ENCODE assay signal across 35 cellular contexts in the genomic region with DNA sequence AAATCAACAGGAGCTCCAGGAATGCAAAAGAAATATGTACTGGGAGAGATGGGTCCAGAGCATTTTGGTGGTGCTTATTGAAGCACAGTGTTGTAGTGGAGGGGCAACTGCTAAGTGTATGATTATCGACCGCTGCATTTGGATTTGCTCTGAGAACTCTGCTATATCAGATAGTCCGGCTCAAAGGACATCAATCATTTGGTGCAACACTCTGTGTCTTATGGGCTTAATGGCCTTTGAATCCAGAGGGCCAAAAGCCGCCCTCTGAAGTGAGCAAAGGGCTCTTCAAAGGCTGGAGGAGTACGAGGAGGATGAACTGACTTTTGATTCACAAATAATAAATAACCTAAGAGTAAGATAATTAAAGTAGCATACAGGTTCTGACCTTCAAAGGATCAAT.
"Had no signal": no experiment of that assay in that cellular context is flagged by ENCODE, and none has a peak within 500 bp of the region (broad histone marks: within the 10 kb centered on the region; RNA-seq: fewer than 3 reads in every experiment).

No MANE protein-coding gene starts in this region.

- H3K27ac ChIP-seq: adrenal gland, body of pancreas, brain microvascular endothelial cell, breast epithelium, VCaP had no signal

- H3K36me3 ChIP-seq: adrenal gland, brain microvascular endothelial cell, breast epithelium had no signal

- H3K27me3 ChIP-seq: adrenal gland, body of pancreas, brain microvascular endothelial cell had no signal

- H3K4me1 ChIP-seq: adrenal gland, body of pancreas, breast epithelium had no signal

- H3K4me3 ChIP-seq: adrenal gland, body of pancreas, breast epithelium had no signal

- FAIRE-seq: astrocyte, TTC549 had no signal

- ATAC-seq: activated CD4-positive, alpha-beta T cell treated with anti-CD3 and anti-CD28 coated beads for 36 hours; activated CD4-positive, CD25-positive, alpha-beta regulatory T cell treated with anti-CD3 and anti-CD28 coated beads, Interleukin-2, amount 50 U/mL, for 24 hours; activated CD8-positive, alpha-beta memory T cell treated with anti-CD3 and anti-CD28 coated beads, Interleukin-2, amount 10 ng/mL, durations not matched to agents 7 days and 5 days; activated CD8-positive, alpha-beta T cell treated with anti-CD3 and anti-CD28 coated beads, Interleukin-2, amount 10 ng/mL, durations not matched to agents 7 days and 5 days; activated naive CD4-positive, alpha-beta T cell treated with anti-CD3 and anti-CD28 coated beads, Interleukin-2, amount 50 U/mL, for 72 hours; activated T-cell treated with anti-CD3 and anti-CD28 coated beads, Interleukin-2, amount 50 U/mL, for 72 hours; activated T-helper 17 cell treated with anti-CD3 and anti-CD28 coated beads, Interleukin-2, amount 50 U/mL, for 72 hours; body of pancreas; WTC11 had no signal

- H3K9me3 ChIP-seq: adrenal gland, body of pancreas, breast epithelium had no signal

- DNase-seq: activated CD4-positive, alpha-beta memory T cell treated with anti-CD3 and anti-CD28 coated beads, Interleukin-2, amount 10 ng/mL, durations not matched to agents 7 days and 5 days; activated CD4-positive, alpha-beta T cell treated with anti-CD3 and anti-CD28 coated beads for 1 hour; activated CD4-positive, alpha-beta T cell treated with anti-CD3 and anti-CD28 coated beads for 36 hours; activated CD4-positive, alpha-beta T cell treated with anti-CD3 and anti-CD28 coated beads for 48 hours; activated CD4-positive, alpha-beta T cell treated with anti-CD3 and anti-CD28 coated beads, Interleukin-2, amount 50 U/mL, for 48 hours; activated CD4-positive, CD25-positive, alpha-beta regulatory T cell; activated CD8-positive, alpha-beta memory T cell treated with anti-CD3 and anti-CD28 coated beads for 24 hours; activated CD8-positive, alpha-beta memory T cell treated with anti-CD3 and anti-CD28 coated beads, Interleukin-2, amount 10 ng/mL, durations not matched to agents 7 days and 5 days; activated CD8-positive, alpha-beta memory T cell treated with anti-CD3 and anti-CD28 coated beads, Interleukin-2, amount 50 U/mL, for 48 hours; activated CD8-positive, alpha-beta T cell treated with anti-CD3 and anti-CD28 coated beads, Interleukin-2, amount 10 ng/mL, durations not matched to agents 7 days and 5 days; activated effector memory CD4-positive, alpha-beta T cell treated with anti-CD3 and anti-CD28 coated beads, Interleukin-2, amount 50 U/mL, for 16 hours; activated gamma-delta T cell treated with Interleukin-2 at 50 U/mL for 16 hours; activated naive CD4-positive, alpha-beta T cell; activated naive CD4-positive, alpha-beta T cell treated with anti-CD3 and anti-CD28 coated beads for 36 hours; activated naive CD4-positive, alpha-beta T cell treated with anti-CD3 and anti-CD28 coated beads, Interleukin-2, amount 50 U/mL, for 16 hours; activated naive CD8-positive, alpha-beta T cell treated with anti-CD3 and anti-CD28 coated beads for 36 hours; activated T-cell treated with anti-CD3 and anti-CD28 coated beads, Interleukin-2, amount 50 U/mL, for 24 hours; activated T-cell treated with anti-CD3 and anti-CD28 coated beads, Interleukin-2, amount 50 U/mL, for 72 hours; adrenal gland; amniotic stem cell; aorta; body of pancreas; brain microvascular endothelial cell; central memory CD4-positive, alpha-beta T cell; T-helper 1 cell; T-helper 2 cell; T-helper 9 cell had no signal
